Comparison of ENCODE assay signal across 20 cellular contexts in genomic region chr2:98541906-98542305, GRCh38.
A peak's percentile ranks its signal among the peaks of the same experiment; 100 is the strongest.
DNase-seq lines count a peak whose midpoint lies in the region; ATAC-seq, FAIRE-seq and TF ChIP-seq lines count a peak whose summit lies in the region.
"Had no signal": no experiment of that assay in that cellular context is flagged by ENCODE, and none has a peak within 500 bp of the region (broad histone marks: within the 10 kb centered on the region; RNA-seq: fewer than 3 reads in every experiment).

No MANE protein-coding gene starts in this region.

- H3K4me2 ChIP-seq in PC-3 (ENCODE audit: low read length): no peak overlapping the region
- H3K4me2 ChIP-seq: A549 had no signal

- no peaks in the 10 kb centered on the region for H3K27me3 ChIP-seq in PC-3 (ENCODE audit: low read length)
- H3K27me3 ChIP-seq: neutrophil, transverse colon had no signal

- H3F3A ChIP-seq in PC-3 (ENCODE audit: low read length, unreplicated experiment): no peaks in the 10 kb centered on the region

- H2AFZ ChIP-seq in PC-3 (ENCODE audit: low read length): no peak overlapping the region

- H3K36me3 ChIP-seq in PC-3 (ENCODE audit: low read depth, low read length): peaks cover 4% of the 10 kb centered on the region

- H3K9me2 ChIP-seq in PC-3 (replicated peaks; ENCODE audit: low read length): no peaks in the 10 kb centered on the region

- no peak overlapping the region for H3K4me3 ChIP-seq in PC-3 (ENCODE audit: low read length)
- H3K4me3 ChIP-seq: A549, coronary artery, transverse colon had no signal

- no peaks in the 10 kb centered on the region for H4K20me1 ChIP-seq in PC-3 (ENCODE audit: low read length)

- H3K79me2 ChIP-seq in PC-3 (ENCODE audit: low read length): no peaks in the 10 kb centered on the region

- no peaks in the 10 kb centered on the region for H3K9me3 Mint-ChIP-seq in activated CD4-positive, alpha-beta T cell treated with anti-CD3 and anti-CD28 coated beads, Interleukin-2, amount 10 ng/mL, durations not matched to agents 7 days and 5 days
- no peaks in the 10 kb centered on the region for H3K9me3 Mint-ChIP-seq in activated CD8-positive, alpha-beta T cell treated with anti-CD3 and anti-CD28 coated beads for 36 hours
- no peaks in the 10 kb centered on the region for H3K9me3 Mint-ChIP-seq in endothelial cell (ENCODE audit: unreplicated experiment)
- H3K9me3 Mint-ChIP-seq: activated B cell treated with CpG ODN at 0.5 μM for 24 hours had no signal

- no peak for DNase-seq in activated CD4-positive, alpha-beta T cell treated with anti-CD3 and anti-CD28 coated beads, Interleukin-2, amount 10 ng/mL, durations not matched to agents 7 days and 5 days
- no peak for DNase-seq in activated CD4-positive, alpha-beta T cell treated with anti-CD3 and anti-CD28 coated beads for 1 hour
- DNase-seq in GM12891 (ENCODE audit: insufficient read length, low spot score): no peak
- DNase-seq in activated CD8-positive, alpha-beta T cell treated with anti-CD3 and anti-CD28 coated beads for 36 hours: no peak
- peak; percentile 89 for DNase-seq in islet precursor cell
- no peak for DNase-seq in hypothalamus (lab: John Stamatoyannopoulos, UW)
- no peak for DNase-seq in PC-3
- no peak for DNase-seq in endothelial cell (ENCODE audit: low spot score)
- DNase-seq: activated B cell treated with CpG ODN at 0.5 μM for 24 hours; anterior cingulate cortex; head of caudate nucleus; NCI-H1048; NCI-H82; stimulated activated CD4-positive, alpha-beta T cell treated with anti-CD3 and anti-CD28 coated beads, Interleukin-4, amount 100 ng/mL, for 4 hours; transverse colon had no signal

- TF ChIP-seq POLR2A in GM12891 (IDR thresholded peaks at IDR 0.05; ENCODE audit: low read depth, low read length): no peak

- peaks cover 19% of the 10 kb centered on the region for H3K4me1 Mint-ChIP-seq in activated CD4-positive, alpha-beta T cell treated with anti-CD3 and anti-CD28 coated beads, Interleukin-2, amount 10 ng/mL, durations not matched to agents 7 days and 5 days
- peaks cover 14% of the 10 kb centered on the region for H3K4me1 Mint-ChIP-seq in activated CD8-positive, alpha-beta T cell treated with anti-CD3 and anti-CD28 coated beads for 36 hours (ENCODE audit: low read depth)
- H3K4me1 Mint-ChIP-seq in endothelial cell (ENCODE audit: unreplicated experiment): peaks cover 5% of the 10 kb centered on the region

- no peak for ATAC-seq in activated CD8-positive, alpha-beta T cell treated with anti-CD3 and anti-CD28 coated beads for 36 hours
- no peak for ATAC-seq in PC-3
- ATAC-seq: A549 had no signal

- intact Hi-C loops in activated CD8-positive, alpha-beta T cell treated with anti-CD3 and anti-CD28 coated beads for 36 hours (cut with micrococcal nuclease): no loop called here
- intact Hi-C loops in PC-3 (cut with micrococcal nuclease): no loop called here

- no peak overlapping the region for H3K27ac ChIP-seq in PC-3 (ENCODE audit: low read length)
- H3K27ac ChIP-seq: A549, C4-2B, coronary artery, neutrophil, transverse colon had no signal

- H3K36me3 Mint-ChIP-seq in activated CD4-positive, alpha-beta T cell treated with anti-CD3 and anti-CD28 coated beads, Interleukin-2, amount 10 ng/mL, durations not matched to agents 7 days and 5 days (ENCODE audit: low read depth): peaks cover 79% of the 10 kb centered on the region
- H3K36me3 Mint-ChIP-seq in activated CD8-positive, alpha-beta T cell treated with anti-CD3 and anti-CD28 coated beads for 36 hours (ENCODE audit: low read depth): peaks cover 32% of the 10 kb centered on the region
- peaks cover 31% of the 10 kb centered on the region for H3K36me3 Mint-ChIP-seq in endothelial cell (ENCODE audit: low read depth, unreplicated experiment)

- peak overlapping the region; percentile 41 for H3K27ac Mint-ChIP-seq in activated CD4-positive, alpha-beta T cell treated with anti-CD3 and anti-CD28 coated beads, Interleukin-2, amount 10 ng/mL, durations not matched to agents 7 days and 5 days
- H3K27ac Mint-ChIP-seq in activated CD8-positive, alpha-beta T cell treated with anti-CD3 and anti-CD28 coated beads for 36 hours: peak overlapping the region; percentile 67
- H3K27ac Mint-ChIP-seq in endothelial cell (ENCODE audit: unreplicated experiment): no peak overlapping the region
- H3K27ac Mint-ChIP-seq: activated B cell treated with CpG ODN at 0.5 μM for 24 hours had no signal

- H3K4me1 ChIP-seq in PC-3 (ENCODE audit: insufficient read depth, low read length): no peaks in the 10 kb centered on the region
- H3K4me1 ChIP-seq: A549, transverse colon had no signal

- POLR2A ChIA-PET in activated CD4-positive, alpha-beta T cell treated with anti-CD3 and anti-CD28 coated beads, Interleukin-2, amount 10 ng/mL, durations not matched to agents 7 days and 5 days (lab: Charles Lee): no interaction called here
- POLR2A ChIA-PET in activated CD8-positive, alpha-beta T cell treated with anti-CD3 and anti-CD28 coated beads for 36 hours (lab: Charles Lee): interaction anchor here (0.8 to 0.9 kb wide), 2 partner anchors 8 to 62 kb away, joined by 3 to 4 read pairs; no protein-coding TSS in a partner anchor
- POLR2A ChIA-PET in PC-3 (lab: Charles Lee; ENCODE audit: unreplicated experiment): no interaction called here

- BruUV-seq in PC-3 (replicated peaks; lab: Mats Ljungman, UMichigan): no TSS peak

- no peak overlapping the region for H3K9ac ChIP-seq in PC-3 (ENCODE audit: low read length)

- H3K9me3 ChIP-seq in PC-3 (ENCODE audit: low read length): no peaks in the 10 kb centered on the region
- H3K9me3 ChIP-seq: A549, neutrophil, transverse colon had no signal

- TF ChIP-seq CTCF in activated CD8-positive, alpha-beta T cell treated with anti-CD3 and anti-CD28 coated beads for 36 hours (IDR thresholded peaks at IDR 0.05): no peak
- TF ChIP-seq CTCF in PC-3 (conservative IDR thresholded peaks at IDR 0.05; ENCODE audit: low read depth, low read length): no peak
- no peak for TF ChIP-seq CTCF in endothelial cell (IDR thresholded peaks at IDR 0.05; ENCODE audit: unreplicated experiment)

- CTCF ChIA-PET in activated CD4-positive, alpha-beta T cell treated with anti-CD3 and anti-CD28 coated beads, Interleukin-2, amount 10 ng/mL, durations not matched to agents 7 days and 5 days (lab: Charles Lee): interaction anchor here (0.6 to 2.5 kb wide), 9 partner anchors 15 to 826 kb away, joined by 3 to 9 read pairs (median 3); no protein-coding TSS in a partner anchor
- CTCF ChIA-PET in activated CD8-positive, alpha-beta T cell treated with anti-CD3 and anti-CD28 coated beads for 36 hours (lab: Charles Lee): interaction anchor here (0.8 to 1.7 kb wide), 4 partner anchors 16 to 129 kb away, joined by 3 to 9 read pairs (median 3); no protein-coding TSS in a partner anchor
- CTCF ChIA-PET in PC-3 (lab: Charles Lee): no interaction called here

- peak; percentile 71 for FAIRE-seq in GM12891 (lab: Jason Lieb, UNC)
- FAIRE-seq: A549, H54 had no signal

- H3K27me3 Mint-ChIP-seq in activated CD4-positive, alpha-beta T cell treated with anti-CD3 and anti-CD28 coated beads, Interleukin-2, amount 10 ng/mL, durations not matched to agents 7 days and 5 days: no peaks in the 10 kb centered on the region
- H3K27me3 Mint-ChIP-seq in activated CD8-positive, alpha-beta T cell treated with anti-CD3 and anti-CD28 coated beads for 36 hours: no peaks in the 10 kb centered on the region
- peaks cover under 1% of the 10 kb centered on the region for H3K27me3 Mint-ChIP-seq in endothelial cell (ENCODE audit: unreplicated experiment)
- H3K27me3 Mint-ChIP-seq: activated B cell treated with CpG ODN at 0.5 μM for 24 hours had no signal

- no peak overlapping the region for H3K4me3 Mint-ChIP-seq in activated CD4-positive, alpha-beta T cell treated with anti-CD3 and anti-CD28 coated beads, Interleukin-2, amount 10 ng/mL, durations not matched to agents 7 days and 5 days
- H3K4me3 Mint-ChIP-seq in activated CD8-positive, alpha-beta T cell treated with anti-CD3 and anti-CD28 coated beads for 36 hours: no peak overlapping the region
- H3K4me3 Mint-ChIP-seq in endothelial cell (ENCODE audit: unreplicated experiment): no peak overlapping the region
- H3K4me3 Mint-ChIP-seq: activated B cell treated with CpG ODN at 0.5 μM for 24 hours had no signal

TF ChIP-seq in GM12891, 5 proteins besides CTCF, POLR2A, EP300 and RAD21:
- TF ChIP-seq POU2F2 (IDR thresholded peaks at IDR 0.05; ENCODE audit: low read depth, low read length): no peak
- peak; percentile 62 for TF ChIP-seq SPI1 (IDR thresholded peaks at IDR 0.05; ENCODE audit: low read depth, low read length)
